Comparison of ENCODE assay signal across 27 cellular contexts in the genomic region with DNA sequence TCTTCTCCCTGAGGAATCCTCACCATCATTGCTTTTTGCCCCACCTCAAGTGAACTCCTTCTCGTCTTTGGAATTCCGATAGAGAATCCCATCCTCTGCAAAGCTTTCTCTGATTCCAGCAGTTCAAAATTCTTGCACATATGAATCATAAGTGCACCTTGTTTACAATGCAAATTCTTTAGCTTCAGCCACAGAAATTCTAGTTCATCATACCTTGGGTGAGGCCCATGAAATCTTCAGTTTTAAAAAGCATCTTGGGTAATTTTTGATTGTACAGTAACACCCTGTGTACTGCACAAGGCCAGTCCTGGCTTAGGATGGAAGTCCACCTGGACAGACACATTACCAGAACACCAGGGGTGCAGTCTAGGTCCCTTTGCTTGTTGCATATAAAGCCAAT. TPM values are rescaled to one million over a fixed set of nuclear protein-coding genes. Genes with fewer than 3 reads are reported as not detected.
DNase-seq lines count a peak whose midpoint lies in the region; ATAC-seq, FAIRE-seq and TF ChIP-seq lines count a peak whose summit lies in the region.
"Had no signal": no experiment of that assay in that cellular context is flagged by ENCODE, and none has a peak within 500 bp of the region (broad histone marks: within the 10 kb centered on the region; RNA-seq: fewer than 3 reads in every experiment).

No MANE protein-coding gene starts in this region.

- no peaks in the 10 kb centered on the region for H3K79me2 ChIP-seq in hepatocyte

- TF ChIP-seq RAD21 in A549 (conservative IDR thresholded peaks at IDR 0.05 in 1 of 2, IDR thresholded peaks at IDR 0.05 in 1 of 2), result peak; percentile 47 to 49

- H4K20me1 ChIP-seq in hepatocyte (ENCODE audit: insufficient read depth, poor library complexity, severe bottlenecking), result no peaks in the 10 kb centered on the region

- TF ChIP-seq POLR2A in A549 (IDR thresholded peaks at IDR 0.05; ENCODE audit: low read length), result no peak

- no peak overlapping the region for H3K4me3 ChIP-seq in A549
- no peak overlapping the region for H3K4me3 ChIP-seq in hepatocyte
- no peak overlapping the region for H3K4me3 ChIP-seq in effector memory CD4-positive, alpha-beta T cell (ENCODE audit: insufficient read depth, low read depth, low read length, poor library complexity, severe bottlenecking)
- H3K4me3 ChIP-seq: esophagus squamous epithelium, stomach, tibial nerve had no signal

- ATAC-seq in A549, result peak; percentile 89 to 94
- ATAC-seq in GM19455 (IDR thresholded peaks at IDR 0.05; ENCODE audit: unreplicated experiment), result no peak
- ATAC-seq: left colon; naive thymus-derived CD4-positive, alpha-beta T cell; right cardiac atrium; T-helper 17 cell had no signal

- peak overlapping the region; percentile 90 to 91 for H3K27ac ChIP-seq in A549
- no peak overlapping the region for H3K27ac ChIP-seq in hepatocyte
- H3K27ac ChIP-seq in effector memory CD4-positive, alpha-beta T cell (ENCODE audit: insufficient read depth, low read length, poor library complexity, severe bottlenecking), result no peak overlapping the region
- H3K27ac ChIP-seq: C4-2B, esophagus squamous epithelium, stomach, tibial nerve had no signal

- DNase-seq in A549 (ENCODE audit: low read depth in 1 of 2, low spot score in 1 of 2) (peak; percentile 53 to 90), HS-27A (ENCODE audit: low read depth) (peak; percentile 30), amniotic epithelial cell (ENCODE audit: low read depth) (peak; percentile 44), hepatocyte (ENCODE audit: low spot score) (peak; percentile 8), mesenteric fat pad (ENCODE audit: low spot score) (no peak), GM20000 (ENCODE audit: low spot score) (no peak)
- no peak for DNase-seq in effector memory CD4-positive, alpha-beta T cell
- DNase-seq: activated CD4-positive, alpha-beta T cell treated with anti-CD3 and anti-CD28 coated beads for 48 hours; activated naive CD4-positive, alpha-beta T cell treated with anti-CD3 and anti-CD28 coated beads, Interleukin-2, amount 50 U/mL, for 16 hours; aorta; esophagus squamous epithelium; GF-D8; HCEC 1CT; Karpas-422; left colon; mesendoderm; naive thymus-derived CD4-positive, alpha-beta T cell; NCI-H1930; NCI-H345; right cardiac atrium; stimulated activated CD4-positive, alpha-beta T cell treated with anti-CD3 and anti-CD28 coated beads, Interleukin-12 subunit alpha, Interleukin-12 subunit beta, amount 100 ng/mL, for 4 hours; stomach; T-helper 17 cell had no signal

- peak; percentile 83 for FAIRE-seq in A549 (lab: Jason Lieb, UNC)

- no peaks in the 10 kb centered on the region for H3K36me3 ChIP-seq in hepatocyte (replicated peaks; ENCODE audit: insufficient read depth, low read depth)
- H3K36me3 ChIP-seq in effector memory CD4-positive, alpha-beta T cell (ENCODE audit: control insufficient read depth, insufficient read depth, low read length), result no peaks in the 10 kb centered on the region
- H3K36me3 ChIP-seq: esophagus squamous epithelium, stomach, tibial nerve had no signal

- WGBS in A549 (ENCODE audit: missing lambda C conversion rate), result 0% methylated on average over 2 of the region's 2 CpGs
- 74% methylated on average over 2 of the region's 2 CpGs for WGBS in hepatocyte (ENCODE audit: low lambda C conversion rate, missing lambda C conversion rate)

- H3K27me3 ChIP-seq in hepatocyte, result no peaks in the 10 kb centered on the region
- no peaks in the 10 kb centered on the region for H3K27me3 ChIP-seq in effector memory CD4-positive, alpha-beta T cell (replicated peaks; ENCODE audit: control insufficient read depth, insufficient read depth, low read length, poor library complexity, severe bottlenecking)
- H3K27me3 ChIP-seq: esophagus squamous epithelium, stomach, tibial nerve had no signal

- H2AFZ ChIP-seq in hepatocyte, result no peak overlapping the region

- CTCF ChIA-PET in A549 (lab: Yijun Ruan, JAX), result interaction anchor here (1.2 kb wide), 1 partner anchor 9 kb away, joined by 3 read pairs; no protein-coding TSS in a partner anchor

- H3K9me3 ChIP-seq in A549 (peaks cover 5% of the 10 kb centered on the region; the same call in 2 of the 3 replicates), hepatocyte (ENCODE audit: low read depth) (no peaks in the 10 kb centered on the region)
- no peaks in the 10 kb centered on the region for H3K9me3 ChIP-seq in effector memory CD4-positive, alpha-beta T cell (ENCODE audit: control insufficient read depth, low read length)
- H3K9me3 ChIP-seq: esophagus squamous epithelium, stomach had no signal

- H3K4me1 ChIP-seq in A549, result peaks cover 37% of the 10 kb centered on the region
- peaks cover 5% of the 10 kb centered on the region for H3K4me1 ChIP-seq in hepatocyte (ENCODE audit: insufficient read depth)
- no peaks in the 10 kb centered on the region for H3K4me1 ChIP-seq in effector memory CD4-positive, alpha-beta T cell (ENCODE audit: control insufficient read depth, insufficient read depth, low read length, poor library complexity, severe bottlenecking)
- H3K4me1 ChIP-seq: esophagus squamous epithelium, stomach, tibial nerve had no signal

- TF ChIP-seq CTCF in A549 (IDR thresholded peaks at IDR 0.05) (no peak), hepatocyte (IDR thresholded peaks at IDR 0.05; ENCODE audit: poor library complexity) (no peak), GM20000 (IDR thresholded peaks at IDR 0.05; ENCODE audit: extremely low read depth, missing control alignments) (no peak)

- no peaks in the 10 kb centered on the region for H3K9me2 ChIP-seq in hepatocyte (replicated peaks; ENCODE audit: insufficient read depth)

- POLR2A ChIA-PET in A549 (lab: Yijun Ruan, JAX), result interaction anchor here (1.0 kb wide), 1 partner anchor 33 kb away, joined by 3 read pairs; no protein-coding TSS in a partner anchor

- H3K4me2 ChIP-seq in A549 (peak overlapping the region; percentile 69), hepatocyte (no peak overlapping the region)

- peak in 1 of 2 experiments; percentile 54; a peak in 2 of 5 replicates for TF ChIP-seq EP300 in A549 (IDR thresholded peaks at IDR 0.05)

TF ChIP-seq in A549, 52 proteins besides CTCF, POLR2A, EP300 and RAD21 (continues in another document):
- TF ChIP-seq JUN (IDR thresholded peaks at IDR 0.05) (peak in 1 of 2 experiments; percentile 70; a peak in 4 of 5 replicates), POLR2AphosphoS2 (conservative IDR thresholded peaks at IDR 0.05; ENCODE audit: low read length) (no peak), ZSCAN20 (CRISPR knock-in tag; IDR thresholded peaks at IDR 0.05) (no peak), EHF (CRISPR knock-in tag; IDR thresholded peaks at IDR 0.05) (no peak), RNF2 (IDR thresholded peaks at IDR 0.05; ENCODE audit: borderline replicate concordance, low read depth) (no peak), CEBPB (IDR thresholded peaks at IDR 0.05) (peak in 1 of 2 experiments; percentile 71; a peak in 2 of 4 replicates), ESRRA (IDR thresholded peaks at IDR 0.05; ENCODE audit: borderline replicate concordance, low read length) (no peak), KDM5A (IDR thresholded peaks at IDR 0.05) (no peak), NR3C1 (IDR thresholded peaks at IDR 0.05) (no peak)
- TF ChIP-seq, protein P1, sequence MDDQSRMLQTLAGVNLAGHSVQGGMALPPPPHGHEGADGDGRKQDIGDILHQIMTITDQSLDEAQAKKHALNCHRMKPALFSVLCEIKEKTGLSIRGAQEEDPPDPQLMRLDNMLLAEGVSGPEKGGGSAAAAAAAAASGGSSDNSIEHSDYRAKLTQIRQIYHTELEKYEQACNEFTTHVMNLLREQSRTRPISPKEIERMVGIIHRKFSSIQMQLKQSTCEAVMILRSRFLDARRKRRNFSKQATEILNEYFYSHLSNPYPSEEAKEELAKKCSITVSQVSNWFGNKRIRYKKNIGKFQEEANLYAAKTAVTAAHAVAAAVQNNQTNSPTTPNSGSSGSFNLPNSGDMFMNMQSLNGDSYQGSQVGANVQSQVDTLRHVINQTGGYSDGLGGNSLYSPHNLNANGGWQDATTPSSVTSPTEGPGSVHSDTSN (IDR thresholded peaks at IDR 0.05), result no peak
- TF ChIP-seq, protein P2, sequence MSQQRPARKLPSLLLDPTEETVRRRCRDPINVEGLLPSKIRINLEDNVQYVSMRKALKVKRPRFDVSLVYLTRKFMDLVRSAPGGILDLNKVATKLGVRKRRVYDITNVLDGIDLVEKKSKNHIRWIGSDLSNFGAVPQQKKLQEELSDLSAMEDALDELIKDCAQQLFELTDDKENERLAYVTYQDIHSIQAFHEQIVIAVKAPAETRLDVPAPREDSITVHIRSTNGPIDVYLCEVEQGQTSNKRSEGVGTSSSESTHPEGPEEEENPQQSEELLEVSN (IDR thresholded peaks at IDR 0.05; ENCODE audit: borderline replicate concordance, low read depth), result peak; percentile 49; the same call in 1 of the 2 replicates
- TF ChIP-seq, protein P3, sequence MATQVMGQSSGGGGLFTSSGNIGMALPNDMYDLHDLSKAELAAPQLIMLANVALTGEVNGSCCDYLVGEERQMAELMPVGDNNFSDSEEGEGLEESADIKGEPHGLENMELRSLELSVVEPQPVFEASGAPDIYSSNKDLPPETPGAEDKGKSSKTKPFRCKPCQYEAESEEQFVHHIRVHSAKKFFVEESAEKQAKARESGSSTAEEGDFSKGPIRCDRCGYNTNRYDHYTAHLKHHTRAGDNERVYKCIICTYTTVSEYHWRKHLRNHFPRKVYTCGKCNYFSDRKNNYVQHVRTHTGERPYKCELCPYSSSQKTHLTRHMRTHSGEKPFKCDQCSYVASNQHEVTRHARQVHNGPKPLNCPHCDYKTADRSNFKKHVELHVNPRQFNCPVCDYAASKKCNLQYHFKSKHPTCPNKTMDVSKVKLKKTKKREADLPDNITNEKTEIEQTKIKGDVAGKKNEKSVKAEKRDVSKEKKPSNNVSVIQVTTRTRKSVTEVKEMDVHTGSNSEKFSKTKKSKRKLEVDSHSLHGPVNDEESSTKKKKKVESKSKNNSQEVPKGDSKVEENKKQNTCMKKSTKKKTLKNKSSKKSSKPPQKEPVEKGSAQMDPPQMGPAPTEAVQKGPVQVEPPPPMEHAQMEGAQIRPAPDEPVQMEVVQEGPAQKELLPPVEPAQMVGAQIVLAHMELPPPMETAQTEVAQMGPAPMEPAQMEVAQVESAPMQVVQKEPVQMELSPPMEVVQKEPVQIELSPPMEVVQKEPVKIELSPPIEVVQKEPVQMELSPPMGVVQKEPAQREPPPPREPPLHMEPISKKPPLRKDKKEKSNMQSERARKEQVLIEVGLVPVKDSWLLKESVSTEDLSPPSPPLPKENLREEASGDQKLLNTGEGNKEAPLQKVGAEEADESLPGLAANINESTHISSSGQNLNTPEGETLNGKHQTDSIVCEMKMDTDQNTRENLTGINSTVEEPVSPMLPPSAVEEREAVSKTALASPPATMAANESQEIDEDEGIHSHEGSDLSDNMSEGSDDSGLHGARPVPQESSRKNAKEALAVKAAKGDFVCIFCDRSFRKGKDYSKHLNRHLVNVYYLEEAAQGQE (IDR thresholded peaks at IDR 0.05), result no peak

RNA-seq across cellular contexts. Expression of a gene that starts 30.8 kb away (rescaled TPM):
- not detected in 2 replicates for polyA plus RNA-seq in A549 (2011; rRNA removed)
- not detected in 2 replicates for polyA plus RNA-seq in A549 (2012; cell fraction: cytosol; rRNA removed)
- not detected in 2 replicates for polyA plus RNA-seq in A549 (2012; cell fraction: nucleus; rRNA removed)
- not detected in 3 replicates for polyA plus RNA-seq in A549 (2017; fragmentation: RNase III; extraction: RNeasy Plus Mini Kit Qiagen cat#74134 plus additional on column Dnase treatment)
- not detected in 2 replicates for polyA minus RNA-seq in A549 (2011; rRNA and poly(A)+ RNA removed)
- not detected in 2 replicates for total RNA-seq in hepatocyte
- polyA plus RNA-seq in hepatocyte, result not detected in 2 replicates
- total RNA-seq in mesenteric fat pad, result not detected
- total RNA-seq: aorta; esophagus squamous epithelium; left colon; naive thymus-derived CD4-positive, alpha-beta T cell; osteoblast; right cardiac atrium; stomach; T-helper 17 cell; tibial nerve had no signal
- polyA plus RNA-seq: aorta; naive thymus-derived CD4-positive, alpha-beta T cell; right cardiac atrium; stomach had no signal

Comparison
In these comparisons a context has a peak if more than half of its experiments do, and no peak if none do; other contexts are left out.
1. DNase-seq: peak in A549 (2 of 2), HS-27A (single experiment), amniotic epithelial cell (single experiment) and hepatocyte (single experiment); none in effector memory CD4-positive, alpha-beta T cell (0 of 3), mesenteric fat pad (single experiment) and GM20000 (single experiment).
2. H3K27ac ChIP-seq: peak in A549 (2 of 2); none in hepatocyte (single experiment) and effector memory CD4-positive, alpha-beta T cell (single experiment).